Comparison of ENCODE assay signal across 36 cellular contexts in the genomic region with DNA sequence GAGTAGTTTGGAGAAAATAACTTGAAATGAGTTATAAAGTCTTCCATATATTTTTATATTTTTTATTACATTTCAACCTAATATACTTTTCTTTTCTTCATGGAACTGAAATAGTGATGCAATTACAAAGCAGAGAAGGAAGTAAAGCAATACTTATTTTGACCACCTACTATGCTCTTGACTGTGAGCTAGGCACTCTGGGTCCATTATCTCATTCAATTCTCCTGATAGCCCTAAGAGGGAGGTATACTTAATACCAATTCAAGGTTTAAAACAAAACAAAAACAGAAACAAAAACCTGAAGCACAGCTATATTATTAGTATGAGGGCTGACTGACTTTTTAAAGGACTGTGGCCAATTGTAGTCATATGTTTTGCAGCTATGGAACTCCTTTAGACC.
"Had no signal": no experiment of that assay in that cellular context is flagged by ENCODE, and none has a peak within 500 bp of the region (broad histone marks: within the 10 kb centered on the region; RNA-seq: fewer than 3 reads in every experiment).

No MANE protein-coding gene starts in this region.

- H3K27me3 ChIP-seq: adrenal gland, MG63 had no signal

- H3K4me2 ChIP-seq: PC-9 had no signal

- H3K9me3 ChIP-seq: adrenal gland, MG63 had no signal

- H3K36me3 ChIP-seq: adrenal gland, MG63 had no signal

- H3K36me3 Mint-ChIP-seq: activated CD4-positive, alpha-beta memory T cell treated with anti-CD3 and anti-CD28 coated beads for 36 hours; activated naive CD4-positive, alpha-beta T cell treated with anti-CD3 and anti-CD28 coated beads, Interleukin-2, amount 50 U/mL, for 72 hours; brain had no signal

- H3K4me1 Mint-ChIP-seq: activated B cell treated with CpG ODN at 0.5 μM for 24 hours, brain had no signal

- H2AFZ ChIP-seq: PC-9 had no signal

- H3K4me1 ChIP-seq: adrenal gland had no signal

- H3K27ac Mint-ChIP-seq: activated B cell treated with CpG ODN at 0.5 μM for 24 hours; activated CD4-positive, alpha-beta memory T cell treated with anti-CD3 and anti-CD28 coated beads for 36 hours; activated naive CD4-positive, alpha-beta T cell treated with anti-CD3 and anti-CD28 coated beads for 36 hours; activated naive CD4-positive, alpha-beta T cell treated with anti-CD3 and anti-CD28 coated beads, Interleukin-2, amount 50 U/mL, for 72 hours; activated T-helper 1 cell treated with anti-CD3 and anti-CD28 coated beads, Interleukin-12 subunit alpha, Interleukin-12 subunit beta, Interleukin-2, Interleukin-4 antibody, amounts not matched to agents 30 ng/mL and 10 ng/mL and 1 ng/mL, durations not matched to agents 14 hours and 24 hours and 36 hours; T-helper 1 cell treated with Interleukin-12 subunit alpha and Interleukin-12 subunit beta and Interleukin-4 antibody, amounts not matched to agents 30 μg/mL and 1 μg/mL, for 36 hours; T-helper 2 cell treated with Interferon-gamma antibody and Interleukin-4, amounts not matched to agents 5 μg/mL and 100 μg/mL, for 36 hours had no signal

- FAIRE-seq: astrocyte, bronchial epithelial cell, TTC549 had no signal

- H3K4me3 ChIP-seq: adrenal gland, MG63, PC-9, SK-N-MC had no signal

- H3K4me3 Mint-ChIP-seq: activated B cell treated with CpG ODN at 0.5 μM for 24 hours; activated CD4-positive, alpha-beta memory T cell treated with anti-CD3 and anti-CD28 coated beads for 36 hours; activated naive CD4-positive, alpha-beta T cell treated with anti-CD3 and anti-CD28 coated beads for 36 hours; activated T-cell treated with anti-CD3 and anti-CD28 coated beads, Interleukin-2, amount 50 U/mL, for 4 hours; activated T-helper 1 cell treated with anti-CD3 and anti-CD28 coated beads, Interleukin-12 subunit alpha, Interleukin-12 subunit beta, Interleukin-2, Interleukin-4 antibody, amounts not matched to agents 30 ng/mL and 10 ng/mL and 1 ng/mL, durations not matched to agents 14 hours and 24 hours and 36 hours; brain; T-helper 1 cell treated with Interleukin-12 subunit alpha and Interleukin-12 subunit beta and Interleukin-4 antibody, amounts not matched to agents 30 μg/mL and 1 μg/mL, for 36 hours; T-helper 2 cell treated with Interferon-gamma antibody and Interleukin-4, amounts not matched to agents 5 μg/mL and 100 μg/mL, for 36 hours had no signal

- ATAC-seq: activated naive CD4-positive, alpha-beta T cell treated with anti-CD3 and anti-CD28 coated beads, Interleukin-2, amount 50 U/mL, for 72 hours; activated T-cell treated with anti-CD3 and anti-CD28 coated beads, Interleukin-2, amount 50 U/mL, for 4 hours had no signal

- H3K9me3 Mint-ChIP-seq: activated B cell treated with CpG ODN at 0.5 μM for 24 hours; activated CD4-positive, alpha-beta memory T cell treated with anti-CD3 and anti-CD28 coated beads for 36 hours; activated naive CD4-positive, alpha-beta T cell treated with anti-CD3 and anti-CD28 coated beads for 36 hours; activated naive CD4-positive, alpha-beta T cell treated with anti-CD3 and anti-CD28 coated beads, Interleukin-2, amount 50 U/mL, for 72 hours; activated T-helper 1 cell treated with anti-CD3 and anti-CD28 coated beads, Interleukin-12 subunit alpha, Interleukin-12 subunit beta, Interleukin-2, Interleukin-4 antibody, amounts not matched to agents 30 ng/mL and 10 ng/mL and 1 ng/mL, durations not matched to agents 14 hours and 24 hours and 36 hours; brain; T-helper 1 cell treated with Interleukin-12 subunit alpha and Interleukin-12 subunit beta and Interleukin-4 antibody, amounts not matched to agents 30 μg/mL and 1 μg/mL, for 36 hours; T-helper 2 cell treated with Interferon-gamma antibody and Interleukin-4, amounts not matched to agents 5 μg/mL and 100 μg/mL, for 36 hours had no signal

- DNase-seq: activated B cell treated with CpG ODN at 0.5 μM for 24 hours; activated CD4-positive, alpha-beta memory T cell treated with anti-CD3 and anti-CD28 coated beads for 36 hours; activated CD4-positive, alpha-beta T cell treated with anti-CD3 and anti-CD28 coated beads for 4 hours; activated CD4-positive, alpha-beta T cell treated with anti-CD3 and anti-CD28 coated beads, Interleukin-2, amount 50 U/mL, for 1 hour; activated CD4-positive, CD25-positive, alpha-beta regulatory T cell treated with anti-CD3 and anti-CD28 coated beads, Interleukin-2, amount 50 U/mL, for 72 hours; activated CD8-positive, alpha-beta memory T cell treated with anti-CD3 and anti-CD28 coated beads, Interleukin-2, amount 50 U/mL, for 4 hours; activated gamma-delta T cell treated with Interleukin-2 at 50 U/mL for 16 hours; activated naive CD4-positive, alpha-beta T cell treated with anti-CD3 and anti-CD28 coated beads for 36 hours; activated T-cell treated with anti-CD3 and anti-CD28 coated beads for 4 hours; activated T-cell treated with anti-CD3 and anti-CD28 coated beads, Interleukin-2, amount 50 U/mL, for 4 hours; adrenal gland; caudate nucleus; cerebellar nuclear complex; Kasumi-1; MG63; NCI-H1048; NCI-H1105 treated with DMSO at 0.1 percent for 48 hours; NCI-H1436; NCI-H1694; NCI-H1930; NCI-H2081 treated with DMSO at 0.1 percent for 48 hours; NCI-H226; NCI-H446 treated with DMSO at 0.1 percent for 48 hours; NCI-H524 treated with DMSO at 0.1 percent for 48 hours; NCI-H748 treated with DMSO at 0.1 percent for 48 hours; PC-9; Right ventricle myocardium superior had no signal

- H3K27ac ChIP-seq: adrenal gland, PC-9, SK-N-MC had no signal

- H3K27me3 Mint-ChIP-seq: activated B cell treated with CpG ODN at 0.5 μM for 24 hours; activated CD4-positive, alpha-beta memory T cell treated with anti-CD3 and anti-CD28 coated beads for 36 hours; brain had no signal
